ENCODE assay signal across 12 cellular contexts in the genomic region with DNA sequence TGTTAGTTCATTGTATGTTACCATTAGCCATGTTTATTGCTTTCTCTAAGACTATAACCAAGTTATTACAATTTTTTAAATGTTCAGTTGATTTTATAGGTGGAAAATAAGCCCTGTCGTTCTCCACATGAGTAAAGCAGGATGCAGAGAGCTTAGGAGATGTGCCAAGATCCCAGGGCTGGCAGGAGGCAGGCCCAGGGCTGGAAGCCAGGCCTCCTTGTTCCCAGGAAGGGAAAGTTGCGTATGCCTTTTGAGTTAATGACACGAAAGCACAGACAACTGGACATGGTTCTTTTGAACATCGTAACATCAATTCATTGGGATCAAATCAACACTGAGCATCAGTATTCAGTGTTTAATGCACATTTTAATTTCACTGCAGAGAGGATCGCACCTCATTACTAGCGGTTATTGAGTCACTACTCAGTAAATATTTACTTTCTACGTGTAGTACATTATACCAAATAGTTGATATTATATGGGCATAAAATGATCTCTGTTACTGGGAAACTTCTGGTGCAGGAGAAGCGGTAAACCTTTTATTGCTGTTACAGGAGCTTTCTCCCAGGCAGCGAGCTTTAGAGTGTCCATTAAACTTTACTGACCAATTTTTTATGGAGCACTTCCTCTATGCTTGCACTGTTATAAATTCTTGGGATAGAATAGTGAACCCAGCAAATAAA.
DNase-seq lines count a peak whose midpoint lies in the region; ATAC-seq and TF ChIP-seq lines count a peak whose summit lies in the region.
"Had no signal": no experiment of that assay in that cellular context is flagged by ENCODE, and none has a peak within 500 bp of the region (broad histone marks: within the 10 kb centered on the region; RNA-seq: fewer than 3 reads in every experiment).

No MANE protein-coding gene starts in this region.

- H3K27me3 ChIP-seq in Peyer's patch (no peaks in the 10 kb centered on the region), SJCRH30 (no peaks in the 10 kb centered on the region)

- ATAC-seq in GM18511 (IDR thresholded peaks at IDR 0.05; ENCODE audit: unreplicated experiment), result no peak
- ATAC-seq: HCT116 had no signal

- H3K27ac ChIP-seq in Peyer's patch (no peak overlapping the region), SJCRH30 (no peak overlapping the region)

- DNase-seq in LNCaP clone FGC (ENCODE audit: low read depth) (peak; percentile 89), SHP77 treated with DMSO at 0.1 percent for 48 hours (lab: John Stamatoyannopoulos, UW) (peak; percentile 45), head of caudate nucleus (peak in 34 of 42 donors; percentile 50 to 88 (median 69)), putamen (ENCODE audit: low spot score) (peak; percentile 73), Peyer's patch (no peak), SJCRH30 (no peak), erythroblast (lab: John Stamatoyannopoulos, UW) (no peak)
- DNase-seq: effector CD8-positive, alpha-beta T cell; NCI-H187; T-helper 1 cell had no signal

- H3K4me3 ChIP-seq in LNCaP clone FGC (ENCODE audit: low read depth, low read length), result peak overlapping the region; percentile 39
- no peak overlapping the region for H3K4me3 ChIP-seq in Peyer's patch
- H3K4me3 ChIP-seq in SJCRH30, result no peak overlapping the region

- TF ChIP-seq CTCF in LNCaP clone FGC (IDR thresholded peaks at IDR 0.05; ENCODE audit: control insufficient read depth, extremely low read depth, insufficient read depth) (no peak), Peyer's patch (IDR thresholded peaks at IDR 0.05) (no peak)

- no peaks in the 10 kb centered on the region for H3K36me3 ChIP-seq in Peyer's patch
- no peaks in the 10 kb centered on the region for H3K36me3 ChIP-seq in SJCRH30

- no peak for TF ChIP-seq POLR2A in Peyer's patch (IDR thresholded peaks at IDR 0.05)
- TF ChIP-seq POLR2A in erythroblast (IDR thresholded peaks at IDR 0.05; ENCODE audit: low read length), result no peak

- intact Hi-C loops in head of caudate nucleus (cut with DNase I), result no loop called here

- no peaks in the 10 kb centered on the region for H3K9me3 ChIP-seq in Peyer's patch
- H3K9me3 ChIP-seq in SJCRH30 (replicated peaks), result no peaks in the 10 kb centered on the region

- H3K4me1 ChIP-seq in Peyer's patch (no peaks in the 10 kb centered on the region), SJCRH30 (no peaks in the 10 kb centered on the region)

Comparison
In these comparisons a context has a peak if more than half of its experiments do, and no peak if none do; other contexts are left out.
1. DNase-seq: peak in LNCaP clone FGC (single experiment), SHP77 treated with DMSO at 0.1 percent for 48 hours (single experiment), head of caudate nucleus (34 of 42) and putamen (single experiment); none in Peyer's patch (0 of 3), SJCRH30 (0 of 2) and erythroblast (0 of 2).